Comparison of ENCODE assay signal across 1 cellular context in the genomic region with DNA sequence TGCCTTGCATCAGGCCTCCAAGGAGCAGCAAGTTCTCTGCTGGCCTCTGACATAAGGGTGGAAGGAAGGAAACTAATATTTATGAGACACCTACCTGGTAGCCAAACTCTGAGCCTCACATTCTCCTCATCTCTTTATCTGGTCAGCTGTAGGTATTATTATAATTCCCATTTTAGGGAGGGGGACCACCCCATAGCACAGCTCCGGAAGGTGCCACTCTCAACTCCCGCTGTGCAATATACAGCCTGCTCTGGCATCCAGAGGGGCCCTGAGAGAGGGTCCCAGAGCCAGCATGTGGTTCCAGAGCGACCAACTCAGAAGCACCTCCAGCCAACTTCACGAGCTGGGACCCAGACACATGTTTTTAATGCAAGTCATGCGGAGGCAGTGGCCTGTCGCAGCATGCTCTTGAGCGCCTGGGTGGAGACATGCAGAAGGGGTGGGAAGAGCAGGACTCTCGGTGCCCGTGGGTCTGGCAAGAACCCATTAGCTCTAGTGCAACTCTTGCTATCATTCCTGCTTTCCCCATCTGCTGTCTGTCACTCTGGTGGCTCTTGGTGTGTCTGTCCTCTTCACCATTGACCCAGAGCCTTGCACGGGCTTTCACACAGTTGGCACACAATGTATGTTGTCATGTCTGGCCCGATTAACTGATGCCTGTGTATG.
TF ChIP-seq lines count a peak whose summit lies in the region.

No MANE protein-coding gene starts in this region.

TF ChIP-seq in K562, 482 proteins besides CTCF, POLR2A, EP300 and RAD21 (continued from another document and continues in another):
- TF ChIP-seq MGA (IDR thresholded peaks at IDR 0.05) (peak; percentile 95), ASH1L (IDR thresholded peaks at IDR 0.05; ENCODE audit: borderline replicate concordance, low read depth, partially characterized antibody) (no peak), CBX3 (IDR thresholded peaks at IDR 0.05; ENCODE audit: borderline replicate concordance in 1 of 2, low read length in 2 of 2) (0 out of 3 replicates have a peak, but pooled peaks of 1 of the 2 experiments have one; percentile 52), NCOR1 (IDR thresholded peaks at IDR 0.05) (no peak), ZNF592 (IDR thresholded peaks at IDR 0.05) (peak; percentile 98), MTA2 (IDR thresholded peaks at IDR 0.05; ENCODE audit: low read depth) (no peak)
- TF ChIP-seq, protein P1, sequence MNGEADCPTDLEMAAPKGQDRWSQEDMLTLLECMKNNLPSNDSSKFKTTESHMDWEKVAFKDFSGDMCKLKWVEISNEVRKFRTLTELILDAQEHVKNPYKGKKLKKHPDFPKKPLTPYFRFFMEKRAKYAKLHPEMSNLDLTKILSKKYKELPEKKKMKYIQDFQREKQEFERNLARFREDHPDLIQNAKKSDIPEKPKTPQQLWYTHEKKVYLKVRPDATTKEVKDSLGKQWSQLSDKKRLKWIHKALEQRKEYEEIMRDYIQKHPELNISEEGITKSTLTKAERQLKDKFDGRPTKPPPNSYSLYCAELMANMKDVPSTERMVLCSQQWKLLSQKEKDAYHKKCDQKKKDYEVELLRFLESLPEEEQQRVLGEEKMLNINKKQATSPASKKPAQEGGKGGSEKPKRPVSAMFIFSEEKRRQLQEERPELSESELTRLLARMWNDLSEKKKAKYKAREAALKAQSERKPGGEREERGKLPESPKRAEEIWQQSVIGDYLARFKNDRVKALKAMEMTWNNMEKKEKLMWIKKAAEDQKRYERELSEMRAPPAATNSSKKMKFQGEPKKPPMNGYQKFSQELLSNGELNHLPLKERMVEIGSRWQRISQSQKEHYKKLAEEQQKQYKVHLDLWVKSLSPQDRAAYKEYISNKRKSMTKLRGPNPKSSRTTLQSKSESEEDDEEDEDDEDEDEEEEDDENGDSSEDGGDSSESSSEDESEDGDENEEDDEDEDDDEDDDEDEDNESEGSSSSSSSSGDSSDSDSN (IDR thresholded peaks at IDR 0.05; ENCODE audit: borderline replicate concordance in 1 of 2, low read depth in 2 of 2, low read length in 2 of 2) = no peak
- TF ChIP-seq, protein P2, sequence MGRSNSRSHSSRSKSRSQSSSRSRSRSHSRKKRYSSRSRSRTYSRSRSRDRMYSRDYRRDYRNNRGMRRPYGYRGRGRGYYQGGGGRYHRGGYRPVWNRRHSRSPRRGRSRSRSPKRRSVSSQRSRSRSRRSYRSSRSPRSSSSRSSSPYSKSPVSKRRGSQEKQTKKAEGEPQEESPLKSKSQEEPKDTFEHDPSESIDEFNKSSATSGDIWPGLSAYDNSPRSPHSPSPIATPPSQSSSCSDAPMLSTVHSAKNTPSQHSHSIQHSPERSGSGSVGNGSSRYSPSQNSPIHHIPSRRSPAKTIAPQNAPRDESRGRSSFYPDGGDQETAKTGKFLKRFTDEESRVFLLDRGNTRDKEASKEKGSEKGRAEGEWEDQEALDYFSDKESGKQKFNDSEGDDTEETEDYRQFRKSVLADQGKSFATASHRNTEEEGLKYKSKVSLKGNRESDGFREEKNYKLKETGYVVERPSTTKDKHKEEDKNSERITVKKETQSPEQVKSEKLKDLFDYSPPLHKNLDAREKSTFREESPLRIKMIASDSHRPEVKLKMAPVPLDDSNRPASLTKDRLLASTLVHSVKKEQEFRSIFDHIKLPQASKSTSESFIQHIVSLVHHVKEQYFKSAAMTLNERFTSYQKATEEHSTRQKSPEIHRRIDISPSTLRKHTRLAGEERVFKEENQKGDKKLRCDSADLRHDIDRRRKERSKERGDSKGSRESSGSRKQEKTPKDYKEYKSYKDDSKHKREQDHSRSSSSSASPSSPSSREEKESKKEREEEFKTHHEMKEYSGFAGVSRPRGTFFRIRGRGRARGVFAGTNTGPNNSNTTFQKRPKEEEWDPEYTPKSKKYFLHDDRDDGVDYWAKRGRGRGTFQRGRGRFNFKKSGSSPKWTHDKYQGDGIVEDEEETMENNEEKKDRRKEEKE (IDR thresholded peaks at IDR 0.05; ENCODE audit: borderline replicate concordance in 1 of 2, control insufficient read depth in 1 of 2, low read depth in 2 of 2, low read length in 1 of 2) = no peak
